In the genomic region with DNA sequence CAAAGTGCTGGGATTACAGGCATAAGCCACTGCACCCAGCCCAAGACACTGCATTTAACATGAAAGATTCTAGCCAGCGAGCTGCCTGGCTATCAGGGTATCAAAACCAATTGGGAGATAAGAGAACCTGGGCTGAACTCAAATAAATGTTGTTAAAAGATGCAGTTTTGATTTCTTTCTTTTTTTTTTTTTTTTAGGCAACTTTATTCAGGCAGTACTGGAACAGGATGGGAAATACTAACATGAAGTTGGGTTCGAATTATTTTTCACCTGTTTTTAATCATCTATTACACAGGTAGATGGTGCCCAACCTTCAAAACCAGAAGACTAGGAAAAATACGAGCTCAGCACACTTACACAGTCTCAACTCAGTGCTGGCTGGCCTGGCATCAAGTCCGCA, we compare ENCODE assay signal across 1 cellular context.
TF ChIP-seq lines count a peak whose summit lies in the region.

No MANE protein-coding gene starts in this region.

TF ChIP-seq in GM12878, 131 proteins besides CTCF, POLR2A, EP300 and RAD21 (continued from another document):
- TF ChIP-seq, protein P1, sequence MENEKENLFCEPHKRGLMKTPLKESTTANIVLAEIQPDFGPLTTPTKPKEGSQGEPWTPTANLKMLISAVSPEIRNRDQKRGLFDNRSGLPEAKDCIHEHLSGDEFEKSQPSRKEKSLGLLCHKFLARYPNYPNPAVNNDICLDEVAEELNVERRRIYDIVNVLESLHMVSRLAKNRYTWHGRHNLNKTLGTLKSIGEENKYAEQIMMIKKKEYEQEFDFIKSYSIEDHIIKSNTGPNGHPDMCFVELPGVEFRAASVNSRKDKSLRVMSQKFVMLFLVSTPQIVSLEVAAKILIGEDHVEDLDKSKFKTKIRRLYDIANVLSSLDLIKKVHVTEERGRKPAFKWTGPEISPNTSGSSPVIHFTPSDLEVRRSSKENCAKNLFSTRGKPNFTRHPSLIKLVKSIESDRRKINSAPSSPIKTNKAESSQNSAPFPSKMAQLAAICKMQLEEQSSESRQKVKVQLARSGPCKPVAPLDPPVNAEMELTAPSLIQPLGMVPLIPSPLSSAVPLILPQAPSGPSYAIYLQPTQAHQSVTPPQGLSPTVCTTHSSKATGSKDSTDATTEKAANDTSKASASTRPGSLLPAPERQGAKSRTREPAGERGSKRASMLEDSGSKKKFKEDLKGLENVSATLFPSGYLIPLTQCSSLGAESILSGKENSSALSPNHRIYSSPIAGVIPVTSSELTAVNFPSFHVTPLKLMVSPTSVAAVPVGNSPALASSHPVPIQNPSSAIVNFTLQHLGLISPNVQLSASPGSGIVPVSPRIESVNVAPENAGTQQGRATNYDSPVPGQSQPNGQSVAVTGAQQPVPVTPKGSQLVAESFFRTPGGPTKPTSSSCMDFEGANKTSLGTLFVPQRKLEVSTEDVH (IDR thresholded peaks at IDR 0.05; ENCODE audit: low read depth, partially characterized antibody) = no peak
TF ChIP-seq in GM12878: peak in this region for 1.
